ENCODE assay signal across 8 cellular contexts in genomic region chr12:15304296-15304695, GRCh38. TPM values are rescaled to one million over a fixed set of nuclear protein-coding genes. Genes with fewer than 3 reads are reported as not detected.
"Had no signal": no experiment of that assay in that cellular context is flagged by ENCODE, and none has a peak within 500 bp of the region (broad histone marks: within the 10 kb centered on the region; RNA-seq: fewer than 3 reads in every experiment).

No MANE protein-coding gene starts in this region.

- H3K4me3 ChIP-seq: GM12878 had no signal

- DNase-seq: GDM1, GF-D8 had no signal

- FAIRE-seq: GM12878, GM12891, GM12892, GM18507, GM19239 had no signal

- ATAC-seq: GM12878 had no signal

RNA-seq across cellular contexts. Expression of gene PTPRO, which starts 18.0 kb away (rescaled TPM):
- total RNA-seq: G401 had no signal
